ENCODE assay signal across 39 cellular contexts in genomic region chr19:50633359-50633758, GRCh38. TPM values are rescaled to one million over a fixed set of nuclear protein-coding genes. Genes with fewer than 3 reads are reported as not detected.
"Had no signal": no experiment of that assay in that cellular context is flagged by ENCODE, and none has a peak within 500 bp of the region (broad histone marks: within the 10 kb centered on the region; RNA-seq: fewer than 3 reads in every experiment).

No MANE protein-coding gene starts in this region.

- DNase-seq: Karpas-422, Kasumi-1, MG63, MM.1S, MV-4-11, NCI-H1048, NCI-H1092, NCI-H1092 treated with DMSO at 0.1 percent for 48 hours, NCI-H1105, NCI-H1105 treated with DMSO at 0.1 percent for 48 hours, NCI-H1417, NCI-H1417 treated with DMSO at 0.1 percent for 48 hours, NCI-H1436, NCI-H1436 treated with DMSO at 0.1 percent for 48 hours, NCI-H146, NCI-H1694, NCI-H1694 treated with DMSO at 0.1 percent for 48 hours, NCI-H187, NCI-H187 treated with DMSO at 0.1 percent for 48 hours, NCI-H1930, NCI-H2029, NCI-H2029 treated with DMSO at 0.1 percent for 48 hours, NCI-H2081, NCI-H2081 treated with DMSO at 0.1 percent for 48 hours, NCI-H2107, NCI-H2171, NCI-H2171 treated with DMSO at 0.1 percent for 48 hours, NCI-H2227 treated with DMSO at 0.1 percent for 48 hours, NCI-H226, NCI-H345, NCI-H446, NCI-H446 treated with DMSO at 0.1 percent for 48 hours, NCI-H510A, NCI-H510A treated with DMSO at 0.1 percent for 48 hours, NCI-H524, NCI-H524 treated with DMSO at 0.1 percent for 48 hours had no signal

- H3K4me3 ChIP-seq: MG63 had no signal

- H3K36me3 ChIP-seq: MG63 had no signal

RNA-seq across cellular contexts. Expression of gene SYT3, which starts 6.3 kb away (rescaled TPM):
- total RNA-seq: M059J, MCF 10A had no signal

RNA-seq across cellular contexts. Expression of gene C19orf81, which starts 15.9 kb away (rescaled TPM):
- total RNA-seq: LHCN-M2, MCF 10A had no signal
